ENCODE assay signal across 18 cellular contexts in genomic region chr10:79314761-79315601, GRCh38. TPM values are rescaled to one million over a fixed set of nuclear protein-coding genes. Genes with fewer than 3 reads are reported as not detected.
DNase-seq lines count a peak whose midpoint lies in the region; ATAC-seq, FAIRE-seq and TF ChIP-seq lines count a peak whose summit lies in the region.
"Had no signal": no experiment of that assay in that cellular context is flagged by ENCODE, and none has a peak within 500 bp of the region (broad histone marks: within the 10 kb centered on the region; RNA-seq: fewer than 3 reads in every experiment).

No MANE protein-coding gene starts in this region.

- 0 out of 22 replicates have a peak overlapping the region, but pooled peaks of 1 of the 11 experiments have one; percentile 7 for H3K9ac ChIP-seq in BLaER1 treated with 17β-estradiol and CSF1 and Interleukin-3, amounts not matched to agents 10 nM and 100 nM
- H3K9ac ChIP-seq in endothelial cell of umbilical vein (replicated peaks; ENCODE audit: extremely low read depth, insufficient read depth, low read length) (no peak overlapping the region), neural cell (ENCODE audit: low read length) (no peak overlapping the region)
- H3K9ac ChIP-seq: parathyroid adenoma had no signal

- no peak for TF ChIP-seq CTCF in PC-9 (conservative IDR thresholded peaks at IDR 0.05)
- TF ChIP-seq CTCF in endothelial cell of umbilical vein (IDR thresholded peaks at IDR 0.05; ENCODE audit: extremely low read depth in 1 of 2, insufficient read depth in 1 of 2, low read depth in 1 of 2, low read length in 2 of 2) = no peak
- no peak for TF ChIP-seq CTCF in neural cell (IDR thresholded peaks at IDR 0.05; ENCODE audit: poor library complexity, severe bottlenecking)

- H3K27ac ChIP-seq in BLaER1 treated with 17β-estradiol and CSF1 and Interleukin-3, amounts not matched to agents 10 nM and 100 nM = peak overlapping the region in 2 of 11 experiments; percentile 5 to 86; a peak in 3 of 22 replicates
- H3K27ac ChIP-seq in PC-9 = peak overlapping the region; percentile 27; the same call in 1 of the 2 replicates
- H3K27ac ChIP-seq in endothelial cell of umbilical vein (ENCODE audit: insufficient read depth, low read depth, low read length) = no peak overlapping the region
- H3K27ac ChIP-seq in neural cell (ENCODE audit: low read length) = no peak overlapping the region
- H3K27ac ChIP-seq: breast epithelium, parathyroid adenoma had no signal

- no peak for TF ChIP-seq EP300 in neural cell (conservative IDR thresholded peaks at IDR 0.05; ENCODE audit: poor library complexity, severe bottlenecking)

- peaks cover 0 to 6% (median 0%) of the 10 kb centered on the region in 11 experiments; a peak in 1 of 22 replicates for H3K9me3 ChIP-seq in BLaER1 treated with 17β-estradiol and CSF1 and Interleukin-3, amounts not matched to agents 10 nM and 100 nM (replicated peaks in 1 of 11)
- no peaks in the 10 kb centered on the region; the same call in 1 of the 2 replicates for H3K9me3 ChIP-seq in PC-9 (ENCODE audit: insufficient read depth, low read depth)
- no peaks in the 10 kb centered on the region for H3K9me3 ChIP-seq in endothelial cell of umbilical vein (replicated peaks; ENCODE audit: control insufficient read depth, insufficient read depth, low read length)
- no peaks in the 10 kb centered on the region for H3K9me3 ChIP-seq in neural cell (ENCODE audit: low read length)
- H3K9me3 ChIP-seq: breast epithelium, Caco-2, HAP-1 had no signal

- peaks cover 43% of the 10 kb centered on the region; the same call in 1 of the 2 replicates for H3F3A ChIP-seq in PC-9 (ENCODE audit: insufficient read depth, low read depth)
- H3F3A ChIP-seq in neural cell (ENCODE audit: insufficient read depth, low read length, poor library complexity, severe bottlenecking) = no peaks in the 10 kb centered on the region

- intact Hi-C loops in PC-9 (cut with micrococcal nuclease; ENCODE audit: unreplicated experiment) (loop anchor here (1.0 kb wide), 1 partner anchor 16 kb away; no protein-coding TSS in a partner anchor), endothelial cell of umbilical vein (cut with micrococcal nuclease) (no loop called here)

- CTCF ChIA-PET in PC-9 (lab: Charles Lee) (interaction anchor here (1.0 kb wide), 1 partner anchor 22 kb away, joined by 5 read pairs; no protein-coding TSS in a partner anchor), endothelial cell of umbilical vein (lab: Charles Lee) (interaction anchor here (1.1 to 1.6 kb wide), 2 partner anchors 49 to 60 kb away, joined by 3 to 4 read pairs; no protein-coding TSS in a partner anchor)

- FAIRE-seq in endothelial cell of umbilical vein (lab: Jason Lieb, UNC) = no peak

- H3K9me1 ChIP-seq in endothelial cell of umbilical vein (replicated peaks; ENCODE audit: control insufficient read depth, extremely low read depth, insufficient read depth, low read length) = no peaks in the 10 kb centered on the region

- DNase-seq in PC-9 = peak in 1 of 2 experiments; percentile 62
- DNase-seq in endothelial cell of umbilical vein (ENCODE audit: low read depth, low spot score) = no peak
- DNase-seq in stimulated activated CD4-positive, alpha-beta T cell treated with anti-CD3 and anti-CD28 coated beads, Interleukin-12 subunit alpha, Interleukin-12 subunit beta, amount 100 ng/mL, for 4 hours = no peak
- DNase-seq in HuH-7 (ENCODE audit: low spot score) = no peak
- no peak for DNase-seq in RKO (ENCODE audit: low spot score)
- DNase-seq: activated CD4-positive, CD25-positive, alpha-beta regulatory T cell; activated naive CD4-positive, alpha-beta T cell; Caco-2; foreskin melanocyte; GDM1; NCI-H1092 treated with DMSO at 0.1 percent for 48 hours; T-helper 2 cell had no signal

- dilution Hi-C loops in endothelial cell of umbilical vein (cut with MboI; ENCODE audit: extremely low pct_ligation_motif_present, low sequenced_read_pairs) = no loop called here

- TF ChIP-seq RAD21 in neural cell (conservative IDR thresholded peaks at IDR 0.05) = no peak

- BruUV-seq in PC-9 (replicated peaks; lab: Mats Ljungman, UMichigan) (no TSS peak), endothelial cell of umbilical vein (replicated peaks; lab: Mats Ljungman, UMichigan) (TSS peak; percentile 13)

- peaks cover 49 to 60% (median 57%) of the 10 kb centered on the region in 11 experiments for H3K36me3 ChIP-seq in BLaER1 treated with 17β-estradiol and CSF1 and Interleukin-3, amounts not matched to agents 10 nM and 100 nM
- H3K36me3 ChIP-seq in PC-9 (ENCODE audit: low read depth) = no peaks in the 10 kb centered on the region; the same call in 1 of the 2 replicates
- H3K36me3 ChIP-seq in endothelial cell of umbilical vein (ENCODE audit: control insufficient read depth in 2 of 2, extremely low read depth in 1 of 2, insufficient read depth in 2 of 2, low read length in 2 of 2) = peaks cover 10 to 27% of the 10 kb centered on the region in 2 experiments
- H3K36me3 ChIP-seq in neural cell (ENCODE audit: insufficient read depth, low read length) = peaks cover 9% of the 10 kb centered on the region
- H3K36me3 ChIP-seq: HAP-1 had no signal

- no peak overlapping the region for H3K4me3 ChIP-seq in BLaER1 treated with 17β-estradiol and CSF1 and Interleukin-3, amounts not matched to agents 10 nM and 100 nM
- H3K4me3 ChIP-seq in PC-9 = no peak overlapping the region
- no peak overlapping the region for H3K4me3 ChIP-seq in endothelial cell of umbilical vein (replicated peaks in 1 of 3; ENCODE audit: insufficient read depth in 1 of 3, low read depth in 1 of 3, low read length in 3 of 3)
- H3K4me3 ChIP-seq in neural cell (ENCODE audit: low read length) = no peak overlapping the region
- H3K4me3 ChIP-seq: breast epithelium, HAP-1 had no signal

- H3K4me2 ChIP-seq in BLaER1 treated with 17β-estradiol and CSF1 and Interleukin-3, amounts not matched to agents 10 nM and 100 nM = peak overlapping the region in 10 of 11 experiments; percentile 2 to 98 (median 88); a peak in 12 of 22 replicates
- H3K4me2 ChIP-seq in PC-9 = no peak overlapping the region
- no peak overlapping the region for H3K4me2 ChIP-seq in endothelial cell of umbilical vein (ENCODE audit: insufficient read depth, low read length)
- H3K4me2 ChIP-seq in neural cell (ENCODE audit: low read length) = no peak overlapping the region

- POLR2A ChIA-PET in PC-9 (lab: Charles Lee; ENCODE audit: unreplicated experiment) (interaction anchor here (0.7 kb wide), 1 partner anchor 75 kb away, joined by 3 read pairs; no protein-coding TSS in a partner anchor), endothelial cell of umbilical vein (lab: Charles Lee) (no interaction called here)

- H3K27me3 ChIP-seq in BLaER1 treated with 17β-estradiol and CSF1 and Interleukin-3, amounts not matched to agents 10 nM and 100 nM = peaks cover 0 to 6% (median 0%) of the 10 kb centered on the region in 11 experiments; a peak in 3 of 22 replicates
- no peaks in the 10 kb centered on the region for H3K27me3 ChIP-seq in PC-9 (ENCODE audit: insufficient read depth, low read depth)
- no peaks in the 10 kb centered on the region for H3K27me3 ChIP-seq in endothelial cell of umbilical vein (ENCODE audit: control insufficient read depth in 2 of 2, insufficient read depth in 2 of 2, low read length in 2 of 2)
- H3K27me3 ChIP-seq in neural cell (ENCODE audit: insufficient read depth, low read depth, low read length) = no peaks in the 10 kb centered on the region
- H3K27me3 ChIP-seq: breast epithelium had no signal

- H2AFZ ChIP-seq in PC-9 (no peak overlapping the region), endothelial cell of umbilical vein (ENCODE audit: low read depth, low read length) (no peak overlapping the region), neural cell (ENCODE audit: low read depth, low read length) (no peak overlapping the region)
- H2AFZ ChIP-seq: parathyroid adenoma had no signal

- TF ChIP-seq POLR2A in endothelial cell of umbilical vein (IDR thresholded peaks at IDR 0.05; ENCODE audit: low read depth, low read length) = no peak

- peaks cover 64 to 81% (median 73%) of the 10 kb centered on the region in 10 experiments for H3K4me1 ChIP-seq in BLaER1 treated with 17β-estradiol and CSF1 and Interleukin-3, amounts not matched to agents 10 nM and 100 nM
- peaks cover 40% of the 10 kb centered on the region for H3K4me1 ChIP-seq in PC-9 (replicated peaks; ENCODE audit: insufficient read depth)
- peaks cover 11% of the 10 kb centered on the region for H3K4me1 ChIP-seq in endothelial cell of umbilical vein (ENCODE audit: control insufficient read depth, extremely low read depth, insufficient read depth, low read length)
- H3K4me1 ChIP-seq: breast epithelium, Caco-2, parathyroid adenoma had no signal

- no peak for ATAC-seq in HG02970 (IDR thresholded peaks at IDR 0.05; ENCODE audit: low FRiP score, unreplicated experiment)

- H3K9me2 ChIP-seq in PC-9 (ENCODE audit: insufficient read depth) (no peaks in the 10 kb centered on the region), neural cell (ENCODE audit: insufficient read depth, low read length) (no peaks in the 10 kb centered on the region)

- peaks cover 57 to 83% (median 75%) of the 10 kb centered on the region in 11 experiments for H4K20me1 ChIP-seq in BLaER1 treated with 17β-estradiol and CSF1 and Interleukin-3, amounts not matched to agents 10 nM and 100 nM
- no peaks in the 10 kb centered on the region for H4K20me1 ChIP-seq in PC-9 (ENCODE audit: insufficient read depth)
- no peaks in the 10 kb centered on the region for H4K20me1 ChIP-seq in endothelial cell of umbilical vein (replicated peaks; ENCODE audit: control insufficient read depth, extremely low read depth, insufficient read depth, low read length)
- no peaks in the 10 kb centered on the region for H4K20me1 ChIP-seq in neural cell (ENCODE audit: insufficient read depth)

- H3K79me2 ChIP-seq in PC-9 (ENCODE audit: low read depth) (no peaks in the 10 kb centered on the region), endothelial cell of umbilical vein (ENCODE audit: control insufficient read depth, insufficient read depth, low read length) (no peaks in the 10 kb centered on the region), neural cell (replicated peaks; ENCODE audit: insufficient read depth, low read length) (no peaks in the 10 kb centered on the region)
- H3K79me2 ChIP-seq: parathyroid adenoma had no signal

TF ChIP-seq in neural cell, 6 proteins besides CTCF, POLR2A, EP300 and RAD21 (continues in another document):
- no peak for TF ChIP-seq TAF1 (IDR thresholded peaks at IDR 0.05; ENCODE audit: low read depth)
- no peak for TF ChIP-seq SMC3 (conservative IDR thresholded peaks at IDR 0.05; ENCODE audit: poor library complexity)
- no peak for TF ChIP-seq MXI1 (conservative IDR thresholded peaks at IDR 0.05; ENCODE audit: poor library complexity, severe bottlenecking)

RNA-seq across cellular contexts. Expression of gene PPIF, which starts 32.3 kb away (rescaled TPM):
- total RNA-seq in PC-9 (2021) (171 and 203 TPM in 2 replicates), endothelial cell of umbilical vein (42.7 and 51.2 TPM in 2 replicates)
- polyA plus RNA-seq in endothelial cell of umbilical vein (38.7 and 50.7 TPM in 2 replicates), neural cell (13.6 and 15.4 TPM in 2 replicates)
- polyA plus RNA-seq in endothelial cell of umbilical vein (2011; cell fraction: cytosol; rRNA removed) = 73.6 and 86.3 TPM in 2 replicates
- polyA plus RNA-seq in endothelial cell of umbilical vein (2011; cell fraction: nucleus; rRNA removed) = 59.8 and 66.8 TPM in 2 replicates
- polyA plus RNA-seq in endothelial cell of umbilical vein (2012) = 60.9 and 70.8 TPM in 2 replicates
- polyA minus RNA-seq in endothelial cell of umbilical vein (40.4 and 49.0 TPM in 2 replicates), neural cell (8.5 and 9.5 TPM in 2 replicates)
- 79.4 TPM for polyA minus RNA-seq in endothelial cell of umbilical vein (2011; cell fraction: cytosol; rRNA and poly(A)+ RNA removed)
- polyA minus RNA-seq in endothelial cell of umbilical vein (2011; cell fraction: nucleus; rRNA and poly(A)+ RNA removed) = 27.5 and 31.9 TPM in 2 replicates

Comparison
In these comparisons a context has a peak if more than half of its experiments do, and no peak if none do; other contexts are left out.
1. H3K4me2 ChIP-seq: peak in BLaER1 treated with 17β-estradiol and CSF1 and Interleukin-3, amounts not matched to agents 10 nM and 100 nM (10 of 11); none in PC-9 (single experiment), endothelial cell of umbilical vein (single experiment) and neural cell (single experiment).